Comparison of ENCODE assay signal across 8 cellular contexts in the genomic region with DNA sequence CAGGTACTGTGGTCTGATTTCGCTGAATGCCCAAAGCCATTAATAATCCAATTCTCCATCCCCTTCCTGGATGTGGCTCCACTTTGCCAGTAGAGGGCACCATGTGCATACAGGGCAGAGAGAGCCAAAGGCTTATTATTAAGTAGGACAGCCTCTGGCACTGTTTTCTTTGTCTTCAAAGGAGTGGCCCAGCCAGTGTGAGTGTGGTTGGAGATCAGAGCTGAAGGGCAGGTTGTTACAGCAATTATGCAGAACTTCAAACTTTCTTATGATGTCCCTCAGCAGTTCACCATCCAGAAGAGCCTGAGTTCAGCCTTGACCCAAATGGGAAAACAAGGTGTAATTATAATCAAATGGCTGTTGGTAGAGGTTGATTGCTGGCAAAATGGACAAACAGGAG. TPM values are rescaled to one million over a fixed set of nuclear protein-coding genes. Genes with fewer than 3 reads are reported as not detected.
DNase-seq lines count a peak whose midpoint lies in the region; ATAC-seq, FAIRE-seq and TF ChIP-seq lines count a peak whose summit lies in the region.

No MANE protein-coding gene starts in this region.

- TF ChIP-seq CTCF in NB4 (IDR thresholded peaks at IDR 0.05; ENCODE audit: low read depth, low read length) = peak; percentile 74

- H3K36me3 ChIP-seq in small intestine (ENCODE audit: control insufficient read depth in 2 of 2, insufficient read depth in 2 of 2, low read length in 2 of 2) = no peaks in the 10 kb centered on the region

- intact Hi-C loops in right cardiac atrium (cut with DNase I) = loop anchor here in 3 of 4 donors (2.0 to 10.0 kb wide), 3 partner anchors 218 to 220 kb away; no protein-coding TSS in a partner anchor

- H3K27ac ChIP-seq in right cardiac atrium (ENCODE audit: low read length) = no peak overlapping the region
- H3K27ac ChIP-seq in small intestine (ENCODE audit: low read depth in 1 of 2, low read length in 1 of 2) = no peak overlapping the region

- no peak for TF ChIP-seq POLR2A in NB4 (IDR thresholded peaks at IDR 0.05; ENCODE audit: extremely low read depth, insufficient read length)

- DNase-seq in SHP77 (lab: John Stamatoyannopoulos, UW) = peak; percentile 34 to 68
- DNase-seq in SHP77 treated with DMSO at 0.1 percent for 48 hours (lab: John Stamatoyannopoulos, UW) = no peak
- DNase-seq in NB4 (ENCODE audit: low read depth) = peak; percentile 67
- DNase-seq in SW 1271 (lab: John Stamatoyannopoulos, UW) = peak; percentile 46 to 71
- peak in 48 of 56 donors; percentile 1 to 82 (median 38) for DNase-seq in amygdala (lab: John Stamatoyannopoulos, UW)
- DNase-seq in right cardiac atrium = peak; percentile 55 to 78 (median 60)
- peak; percentile 87 for DNase-seq in small intestine

- H3K4me1 ChIP-seq in right cardiac atrium (ENCODE audit: control insufficient read depth, insufficient read depth, low read length) (no peaks in the 10 kb centered on the region), small intestine (ENCODE audit: control insufficient read depth in 2 of 2, insufficient read depth in 1 of 2, low read depth in 1 of 2, low read length in 1 of 2) (no peaks in the 10 kb centered on the region)

- FAIRE-seq in small intestine (lab: Jason Lieb, UNC) = no peak

- H3K27me3 ChIP-seq in right cardiac atrium (ENCODE audit: control insufficient read depth, insufficient read depth) (no peaks in the 10 kb centered on the region), small intestine (ENCODE audit: control insufficient read depth in 2 of 2, insufficient read depth in 2 of 2, low read length in 2 of 2) (no peaks in the 10 kb centered on the region)

- WGBS in right cardiac atrium = 14% methylated on average over 1 of the region's 1 CpG
- 0 to 18% (median 4%) methylated on average over 1 of the region's 1 CpG for WGBS in small intestine, 3 donors

- H3K4me3 ChIP-seq in NB4 (ENCODE audit: low read depth, low read length) (no peak overlapping the region), right cardiac atrium (ENCODE audit: low read length) (no peak overlapping the region), small intestine (ENCODE audit: low read depth in 1 of 2, low read length in 2 of 2) (no peak overlapping the region)

- no peaks in the 10 kb centered on the region for H3K9me3 ChIP-seq in right cardiac atrium (ENCODE audit: control insufficient read depth, low read length)
- H3K9me3 ChIP-seq in small intestine (ENCODE audit: control insufficient read depth, low read depth) = no peaks in the 10 kb centered on the region

- peak; percentile 96 for ATAC-seq in HG02642 (IDR thresholded peaks at IDR 0.05; ENCODE audit: poor library complexity, unreplicated experiment)
- ATAC-seq in right cardiac atrium = peak; percentile 94

RNA-seq across cellular contexts. Expression of a gene that starts 38.6 kb away (rescaled TPM):
- total RNA-seq in right cardiac atrium = 10 to 100 TPM; 26.4 to 66.9 (median 42.4) TPM
- polyA plus RNA-seq in right cardiac atrium (12.1 TPM), small intestine (10 to 100 TPM; 29.5 to 42.6 (median 30.0) TPM)
